In genomic region chr15:29819979-29820801, GRCh38 we compare ENCODE assay signal across 10 cellular contexts. TPM values are rescaled to one million over a fixed set of nuclear protein-coding genes. Genes with fewer than 3 reads are reported as not detected.
A peak's percentile ranks its signal among the peaks of the same experiment; 100 is the strongest.
DNase-seq lines count a peak whose midpoint lies in the region; ATAC-seq and TF ChIP-seq lines count a peak whose summit lies in the region.
"Had no signal": no experiment of that assay in that cellular context is flagged by ENCODE, and none has a peak within 500 bp of the region (broad histone marks: within the 10 kb centered on the region; RNA-seq: fewer than 3 reads in every experiment).

No MANE protein-coding gene starts in this region.

- no peaks in the 10 kb centered on the region for H3K27me3 ChIP-seq in prostate gland (replicated peaks; ENCODE audit: insufficient read depth)

- TF ChIP-seq CTCF in Calu3 (IDR thresholded peaks at IDR 0.05; ENCODE audit: unreplicated experiment): no peak
- no peak for TF ChIP-seq CTCF in WTC11 (IDR thresholded peaks at IDR 0.05)
- TF ChIP-seq CTCF in glutamatergic neuron (IDR thresholded peaks at IDR 0.05; ENCODE audit: partially characterized antibody, unreplicated experiment): no peak
- no peak for TF ChIP-seq CTCF in prostate gland (IDR thresholded peaks at IDR 0.05)
- no peak for TF ChIP-seq CTCF in RWPE1 (conservative IDR thresholded peaks at IDR 0.05; ENCODE audit: low read depth)

- intact Hi-C loops in Calu3 (cut with micrococcal nuclease; ENCODE audit: unreplicated experiment) (loop anchor here (1.0 to 10.0 kb wide), 3 partner anchors 8 to 145 kb away; no protein-coding TSS in a partner anchor), prostate gland (cut with DNase I) (loop anchor here (10.0 kb wide), 2 partner anchors 95 to 255 kb away; no protein-coding TSS in a partner anchor)

- BruUV-seq in Calu3 (replicated peaks; lab: Mats Ljungman, UMichigan): no TSS peak

- TF ChIP-seq POLR2A in prostate gland (IDR thresholded peaks at IDR 0.05): no peak

- H3K4me1 Mint-ChIP-seq in Calu3 (ENCODE audit: low read depth, unreplicated experiment): no peaks in the 10 kb centered on the region
- H3K4me1 Mint-ChIP-seq in WTC11: peaks cover 52% of the 10 kb centered on the region
- H3K4me1 Mint-ChIP-seq in glutamatergic neuron (ENCODE audit: low read depth, unreplicated experiment): peaks cover 28% of the 10 kb centered on the region

- DNase-seq in Calu3: no peak
- DNase-seq in WTC11 (ENCODE audit: low spot score): no peak
- no peak for DNase-seq in glutamatergic neuron
- no peak for DNase-seq in prostate gland (ENCODE audit: low spot score)
- no peak for DNase-seq in RWPE1 (ENCODE audit: low spot score)
- no peak for DNase-seq in DMS153 (lab: John Stamatoyannopoulos, UW)
- no peak for DNase-seq in NOMO-1 treated with DMSO at 0.1 percent for 48 hours (lab: John Stamatoyannopoulos, UW; ENCODE audit: unreplicated experiment)
- DNase-seq: DMS 273 treated with DMSO at 0.1 percent for 48 hours; naive thymus-derived CD8-positive, alpha-beta T cell had no signal

- H3K4me1 ChIP-seq in prostate gland (replicated peaks): peaks cover 5% of the 10 kb centered on the region

- H3K36me3 ChIP-seq in prostate gland: no peaks in the 10 kb centered on the region

- H3K4me3 ChIP-seq in prostate gland: peak overlapping the region; percentile 94

- 53% methylated on average over 9 of the region's 9 CpGs for WGBS in prostate gland

- H3K36me3 Mint-ChIP-seq in Calu3 (ENCODE audit: insufficient read depth, unreplicated experiment) (peaks cover 14% of the 10 kb centered on the region), WTC11 (peaks cover 3% of the 10 kb centered on the region), glutamatergic neuron (ENCODE audit: unreplicated experiment) (peaks cover 4% of the 10 kb centered on the region)

- ATAC-seq in WTC11: no peak
- ATAC-seq in GM21737 (IDR thresholded peaks at IDR 0.05; ENCODE audit: unreplicated experiment): no peak
- ATAC-seq: naive thymus-derived CD8-positive, alpha-beta T cell had no signal

- H3K9me3 Mint-ChIP-seq in Calu3 (ENCODE audit: low read depth, unreplicated experiment) (no peaks in the 10 kb centered on the region), WTC11 (no peaks in the 10 kb centered on the region), glutamatergic neuron (ENCODE audit: unreplicated experiment) (peaks cover 10% of the 10 kb centered on the region)

- H3K27ac Mint-ChIP-seq in Calu3 (ENCODE audit: unreplicated experiment): no peak overlapping the region
- H3K27ac Mint-ChIP-seq in WTC11: peak overlapping the region; percentile 91
- H3K27ac Mint-ChIP-seq in glutamatergic neuron (ENCODE audit: unreplicated experiment): peak overlapping the region; percentile 78
- H3K27ac Mint-ChIP-seq: naive thymus-derived CD8-positive, alpha-beta T cell had no signal

- peak overlapping the region; percentile 58 for H3K4me3 Mint-ChIP-seq in Calu3 (ENCODE audit: low read depth, unreplicated experiment)
- peak overlapping the region; percentile 84 for H3K4me3 Mint-ChIP-seq in WTC11
- peak overlapping the region; percentile 89 for H3K4me3 Mint-ChIP-seq in glutamatergic neuron (ENCODE audit: unreplicated experiment)

- POLR2A ChIA-PET in WTC11 (lab: Charles Lee): interaction anchor here (0.6 to 4.4 kb wide), 8 partner anchors 9 to 106 kb away, joined by 3 to 33 read pairs (median 3); no protein-coding TSS in a partner anchor
- POLR2A ChIA-PET in RWPE1 (lab: Yijun Ruan, JAX; ENCODE audit: low non-redundant PET): no interaction called here

- H3K27me3 Mint-ChIP-seq in Calu3 (ENCODE audit: unreplicated experiment) (no peaks in the 10 kb centered on the region), WTC11 (ENCODE audit: low read depth) (peaks cover 12% of the 10 kb centered on the region), glutamatergic neuron (ENCODE audit: unreplicated experiment) (peaks cover 13% of the 10 kb centered on the region)

- CTCF ChIA-PET in Calu3 (lab: Charles Lee) (no interaction called here), WTC11 (lab: Charles Lee) (interaction anchor here (1.5 to 5.5 kb wide), 2 partner anchors 105 to 208 kb away, joined by 3 to 50 read pairs; no protein-coding TSS in a partner anchor), RWPE1 (lab: Yijun Ruan, JAX) (interaction anchor here (0.5 to 0.6 kb wide), 4 partner anchors 16 to 253 kb away, joined by 3 to 6 read pairs (median 4); no protein-coding TSS in a partner anchor)

- H3K9me3 ChIP-seq in prostate gland: no peaks in the 10 kb centered on the region

- peak overlapping the region; percentile 97 for H3K27ac ChIP-seq in prostate gland
- H3K27ac ChIP-seq in RWPE1: no peak overlapping the region

TF ChIP-seq in WTC11, 78 proteins besides CTCF, POLR2A, EP300 and RAD21:
- TF ChIP-seq OVOL2 (CRISPR knock-in tag; IDR thresholded peaks at IDR 0.05; ENCODE audit: borderline replicate concordance) (no peak), ZNF423 (CRISPR knock-in tag; IDR thresholded peaks at IDR 0.05) (no peak), FOXK1 (CRISPR knock-in tag; IDR thresholded peaks at IDR 0.05) (no peak), EMX1 (CRISPR knock-in tag; IDR thresholded peaks at IDR 0.05) (no peak), ZNF232 (CRISPR knock-in tag; IDR thresholded peaks at IDR 0.05) (no peak), ESRRA (CRISPR knock-in tag; IDR thresholded peaks at IDR 0.05; ENCODE audit: borderline replicate concordance) (no peak), ZNF425 (CRISPR knock-in tag; conservative IDR thresholded peaks at IDR 0.05) (no peak), GABPB1 (CRISPR knock-in tag; IDR thresholded peaks at IDR 0.05) (no peak), AR (CRISPR knock-in tag; IDR thresholded peaks at IDR 0.05) (no peak), E2F4 (CRISPR knock-in tag; IDR thresholded peaks at IDR 0.05; ENCODE audit: borderline replicate concordance, low read depth) (no peak), PRRX2 (CRISPR knock-in tag; IDR thresholded peaks at IDR 0.05) (no peak)
- TF ChIP-seq, protein P1, sequence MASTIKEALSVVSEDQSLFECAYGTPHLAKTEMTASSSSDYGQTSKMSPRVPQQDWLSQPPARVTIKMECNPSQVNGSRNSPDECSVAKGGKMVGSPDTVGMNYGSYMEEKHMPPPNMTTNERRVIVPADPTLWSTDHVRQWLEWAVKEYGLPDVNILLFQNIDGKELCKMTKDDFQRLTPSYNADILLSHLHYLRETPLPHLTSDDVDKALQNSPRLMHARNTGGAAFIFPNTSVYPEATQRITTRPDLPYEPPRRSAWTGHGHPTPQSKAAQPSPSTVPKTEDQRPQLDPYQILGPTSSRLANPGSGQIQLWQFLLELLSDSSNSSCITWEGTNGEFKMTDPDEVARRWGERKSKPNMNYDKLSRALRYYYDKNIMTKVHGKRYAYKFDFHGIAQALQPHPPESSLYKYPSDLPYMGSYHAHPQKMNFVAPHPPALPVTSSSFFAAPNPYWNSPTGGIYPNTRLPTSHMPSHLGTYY (CRISPR knock-in tag; IDR thresholded peaks at IDR 0.05): no peak

RNA-seq across cellular contexts. Expression of gene TJP1, which starts 2.1 kb away (rescaled TPM):
- total RNA-seq in Calu3 (2022): 37.4 and 44.3 TPM in 2 replicates
- total RNA-seq in WTC11 (2021): 115 to 129 TPM (median 115 TPM) in 3 replicates
- total RNA-seq in glutamatergic neuron (ENCODE audit: unreplicated experiment): 129 TPM
- 100 to 1,000 TPM in 1 of 2 donors, 10 to 100 TPM in 1; 88.4 to 216 TPM for total RNA-seq in prostate gland
- total RNA-seq: naive thymus-derived CD8-positive, alpha-beta T cell had no signal
